Comparison of ENCODE assay signal across 8 cellular contexts in the genomic region with DNA sequence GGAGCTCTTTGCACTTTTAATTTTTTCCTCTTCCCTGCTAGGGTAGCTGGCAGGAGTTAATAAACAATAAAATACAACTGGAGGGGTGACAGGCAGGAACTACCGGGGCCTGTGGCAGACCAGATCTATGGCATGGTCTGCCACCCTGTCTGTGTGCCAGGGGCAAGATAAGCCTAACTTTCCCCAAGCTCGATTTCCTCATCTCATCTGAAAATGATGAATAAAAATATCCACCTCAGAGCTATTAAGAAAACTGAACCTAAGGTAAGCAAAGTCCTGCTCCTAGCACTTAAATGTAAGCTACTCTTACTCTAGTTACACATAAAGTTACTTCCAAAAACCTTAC. TPM values are rescaled to one million over a fixed set of nuclear protein-coding genes. Genes with fewer than 3 reads are reported as not detected.
A peak's percentile ranks its signal among the peaks of the same experiment; 100 is the strongest.
DNase-seq lines count a peak whose midpoint lies in the region; ATAC-seq and TF ChIP-seq lines count a peak whose summit lies in the region.

No MANE protein-coding gene starts in this region.

- H3K27ac ChIP-seq in heart left ventricle = peak overlapping the region in 11 of 12 donors; percentile 89 to 99 (median 97)
- peak overlapping the region; percentile 86 to 100 (median 98) for H3K27ac ChIP-seq in body of pancreas
- peak overlapping the region; percentile 99 for H3K27ac ChIP-seq in mesodermal cell (ENCODE audit: low read depth, low read length, severe bottlenecking)
- peak overlapping the region; percentile 92 to 95 for H3K27ac ChIP-seq in uterus

- 3 to 10% (median 4%) methylated on average over 2 of the region's 2 CpGs for WGBS in heart left ventricle, 4 donors
- WGBS in body of pancreas, 2 donors = 0% methylated on average over 2 of the region's 2 CpGs
- 67 to 69% methylated on average over 2 of the region's 2 CpGs for WGBS in mesodermal cell (ENCODE audit: insufficient coverage in 2 of 2), 2 experiments

- DNase-seq in heart left ventricle (peak in 1 of 5 donors; percentile 8), left cardiac atrium (no peak), body of pancreas (peak in 2 of 4 donors; percentile 43 to 45), uterus (no peak), GM10266 (ENCODE audit: extremely low spot score) (no peak), DMS114 treated with DMSO at 0.1 percent for 48 hours (lab: John Stamatoyannopoulos, UW; ENCODE audit: unreplicated experiment) (no peak)

- no peak for TF ChIP-seq CTCF in heart left ventricle (IDR thresholded peaks at IDR 0.05)
- TF ChIP-seq CTCF in body of pancreas (IDR thresholded peaks at IDR 0.05) = no peak
- TF ChIP-seq CTCF in uterus (IDR thresholded peaks at IDR 0.05) = no peak
- TF ChIP-seq CTCF in GM10266 (IDR thresholded peaks at IDR 0.05; ENCODE audit: control insufficient read depth, insufficient read depth, low read depth, missing control alignments) = no peak

- H3K27me3 ChIP-seq in heart left ventricle (no peaks in the 10 kb centered on the region), body of pancreas (no peaks in the 10 kb centered on the region), uterus (no peaks in the 10 kb centered on the region)

- H3K9me3 ChIP-seq in heart left ventricle (no peaks in the 10 kb centered on the region), body of pancreas (no peaks in the 10 kb centered on the region), mesodermal cell (ENCODE audit: control insufficient read depth, low read length) (no peaks in the 10 kb centered on the region), uterus (no peaks in the 10 kb centered on the region)

- peak overlapping the region; percentile 48 to 83 (median 71) for H3K4me3 ChIP-seq in heart left ventricle
- H3K4me3 ChIP-seq in body of pancreas = peak overlapping the region in 1 of 2 donors; percentile 68
- H3K4me3 ChIP-seq in mesodermal cell (ENCODE audit: extremely low read depth, insufficient read depth, low read length, poor library complexity, severe bottlenecking) = peak overlapping the region; percentile 74
- peak overlapping the region; percentile 67 to 72 for H3K4me3 ChIP-seq in uterus

- no peak for ATAC-seq in heart left ventricle
- no peak for ATAC-seq in left cardiac atrium
- ATAC-seq in body of pancreas = no peak
- ATAC-seq in HG02884 (IDR thresholded peaks at IDR 0.05; ENCODE audit: unreplicated experiment) = no peak

- H3K4me1 ChIP-seq in heart left ventricle (peaks cover 6 to 52% (median 46%) of the 10 kb centered on the region in 12 donors), body of pancreas (peaks cover 43% of the 10 kb centered on the region), mesodermal cell (ENCODE audit: control insufficient read depth, insufficient read depth, low read length, poor library complexity, severe bottlenecking) (no peaks in the 10 kb centered on the region), uterus (peaks cover 0 to 15% of the 10 kb centered on the region in 2 donors)

- H3K36me3 ChIP-seq in heart left ventricle = peaks cover 0 to 16% (median 9%) of the 10 kb centered on the region in 9 donors
- no peaks in the 10 kb centered on the region for H3K36me3 ChIP-seq in body of pancreas (replicated peaks in 1 of 2; ENCODE audit: insufficient read depth in 1 of 2, low read depth in 2 of 2)
- H3K36me3 ChIP-seq in mesodermal cell (ENCODE audit: control insufficient read depth, insufficient read depth, low read length) = peaks cover 11% of the 10 kb centered on the region
- H3K36me3 ChIP-seq in uterus = no peaks in the 10 kb centered on the region

- TF ChIP-seq POLR2A in heart left ventricle (IDR thresholded peaks at IDR 0.05) = no peak
- no peak for TF ChIP-seq POLR2A in body of pancreas (IDR thresholded peaks at IDR 0.05)
- no peak for TF ChIP-seq POLR2A in uterus (IDR thresholded peaks at IDR 0.05)

- intact Hi-C loops in heart left ventricle (cut with DNase I) (loop anchor here in 4 of 10 donors (1.0 to 5.0 kb wide), 3 partner anchors 28 to 239 kb away; a partner anchor contains a TSS), left cardiac atrium (cut with DNase I) (no loop called here), body of pancreas (cut with DNase I) (no loop called here), uterus (cut with DNase I; ENCODE audit: low total_unique reads) (no loop called here)

RNA-seq across cellular contexts. Expression of a gene that starts 0.9 kb away (rescaled TPM):
- total RNA-seq in heart left ventricle = 10 to 100 TPM; 51.4 to 71.0 (median 56.7) TPM
- polyA plus RNA-seq in heart left ventricle = 10 to 100 TPM; 29.9 to 46.9 TPM
- 10 to 100 TPM; 26.7 to 30.1 TPM for total RNA-seq in left cardiac atrium
- 10 to 100 TPM; 10.4 to 29.3 TPM for total RNA-seq in body of pancreas
- polyA plus RNA-seq in mesodermal cell (2013, experiment 1 of 2) = 16.0 TPM
- polyA plus RNA-seq in mesodermal cell (2013, experiment 2 of 2) = 13.5 TPM
- 10 to 100 TPM in 3 of 4 donors, 1 to 10 TPM in 1; 6.9 to 26.7 (median 18.0) TPM for total RNA-seq in uterus

RNA-seq across cellular contexts. Expression of a gene that starts 12.3 kb away (rescaled TPM):
- 1 to 10 TPM in 1 of 9 donors, under 1 TPM in 2, not detected in 6; 0.14 to 1.3 (median 0.37) TPM for total RNA-seq in heart left ventricle
- under 1 TPM; 0.07 to 0.23 TPM for polyA plus RNA-seq in heart left ventricle
- total RNA-seq in left cardiac atrium = under 1 TPM; 0.18 to 0.86 TPM
- total RNA-seq in body of pancreas = 10 to 100 TPM in 1 of 2 donors, 1 to 10 TPM in 1; 1.3 to 12.5 TPM
- 0.26 TPM for polyA plus RNA-seq in mesodermal cell (2013, experiment 1 of 2)
- not detected for polyA plus RNA-seq in mesodermal cell (2013, experiment 2 of 2)
- 1 to 10 TPM in 2 of 4 donors, under 1 TPM in 1, not detected in 1; 0.48 to 2.7 (median 1.3) TPM for total RNA-seq in uterus

RNA-seq across cellular contexts. Expression of a gene that starts 23.9 kb away (rescaled TPM):
- total RNA-seq in heart left ventricle = 10 to 100 TPM; 13.2 to 36.7 (median 14.7) TPM
- polyA plus RNA-seq in heart left ventricle = 10 to 100 TPM in 1 of 2 donors, 1 to 10 TPM in 1; 8.0 to 65.6 TPM
- 10 to 100 TPM; 14.1 to 20.9 TPM for total RNA-seq in left cardiac atrium
- 10 to 100 TPM; 25.4 to 35.3 TPM for total RNA-seq in body of pancreas
- polyA plus RNA-seq in mesodermal cell (2013, experiment 1 of 2) = 20.3 TPM
- 12.6 TPM for polyA plus RNA-seq in mesodermal cell (2013, experiment 2 of 2)
- total RNA-seq in uterus = 10 to 100 TPM in 2 of 4 donors, 1 to 10 TPM in 2; 5.1 to 18.5 (median 12.3) TPM

RNA-seq across cellular contexts. Expression of a gene that starts 28.9 kb away (rescaled TPM):
- total RNA-seq in heart left ventricle (100 to 1,000 TPM in 3 of 9 donors, 10 to 100 TPM in 6; 71.4 to 140 (median 93.2) TPM), left cardiac atrium (100 to 1,000 TPM in 1 of 2 donors, 10 to 100 TPM in 1; 96.5 to 113 TPM), body of pancreas (100 to 1,000 TPM in 1 of 2 donors, 10 to 100 TPM in 1; 73.5 to 103 TPM), uterus (100 to 1,000 TPM in 1 of 4 donors, 10 to 100 TPM in 3; 49.6 to 183 (median 65.4) TPM)
- 100 to 1,000 TPM in 1 of 2 donors, 10 to 100 TPM in 1; 84.7 to 235 TPM for polyA plus RNA-seq in heart left ventricle
- polyA plus RNA-seq in mesodermal cell (2013, experiment 1 of 2) = 133 TPM
- polyA plus RNA-seq in mesodermal cell (2013, experiment 2 of 2) = 103 TPM

RNA-seq across cellular contexts. Expression of a gene that starts 33.1 kb away (rescaled TPM):
- total RNA-seq in heart left ventricle (10 to 100 TPM; 26.8 to 65.0 (median 40.2) TPM), left cardiac atrium (10 to 100 TPM; 35.5 to 44.2 TPM), body of pancreas (10 to 100 TPM; 18.2 to 29.3 TPM), uterus (10 to 100 TPM in 2 of 4 donors, 1 to 10 TPM in 2; 2.3 to 45.8 (median 18.5) TPM)
- polyA plus RNA-seq in heart left ventricle = 10 to 100 TPM; 29.2 to 65.7 TPM
- polyA plus RNA-seq in mesodermal cell (2013, experiment 1 of 2) = 71.6 TPM
- 57.1 TPM for polyA plus RNA-seq in mesodermal cell (2013, experiment 2 of 2)
